ENCODE assay signal across 8 cellular contexts in the genomic region with DNA sequence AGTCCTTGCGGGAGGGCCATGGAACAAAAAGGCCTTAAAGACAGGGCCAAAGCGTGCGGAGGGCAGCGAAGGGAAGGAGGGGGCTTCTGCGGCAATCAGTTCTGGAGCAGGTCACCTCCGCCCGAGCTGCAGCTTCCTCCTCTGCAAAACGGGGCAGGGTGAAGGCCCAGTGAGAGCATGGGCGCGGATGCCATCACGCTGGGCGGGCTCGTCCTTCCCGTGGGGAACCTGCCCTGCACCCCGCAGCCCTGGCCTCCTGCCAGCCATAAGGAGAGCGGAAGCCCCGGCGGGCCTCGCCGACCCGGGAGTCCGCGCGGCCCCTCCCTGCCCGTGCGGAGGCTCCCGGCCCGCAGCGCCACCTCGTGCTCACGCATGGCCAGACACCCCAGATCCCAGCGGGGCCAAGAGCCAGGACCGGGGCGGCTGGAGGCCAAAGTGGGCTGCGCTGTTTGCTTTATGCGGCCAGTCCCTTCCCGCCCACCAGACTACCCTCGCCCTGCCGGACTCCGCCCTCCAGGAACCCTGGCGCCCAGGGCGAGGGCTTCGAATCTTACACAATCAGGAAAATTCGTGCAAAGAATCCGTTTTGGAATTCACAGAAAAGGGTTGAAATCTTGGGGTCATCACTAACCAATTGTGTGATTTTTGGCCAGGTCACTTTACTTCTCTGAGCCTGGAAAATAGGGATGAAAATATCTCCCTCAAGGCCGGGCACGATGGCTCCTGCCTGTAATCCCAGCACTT. TPM values are rescaled to one million over a fixed set of nuclear protein-coding genes. Genes with fewer than 3 reads are reported as not detected.
DNase-seq lines count a peak whose midpoint lies in the region; ATAC-seq, FAIRE-seq and TF ChIP-seq lines count a peak whose summit lies in the region.

No MANE protein-coding gene starts in this region.

- no peaks in the 10 kb centered on the region; the same call in 1 of the 2 replicates for H3K9me3 ChIP-seq in AG04450 (ENCODE audit: control insufficient read depth, insufficient read depth, low read length)

- TF ChIP-seq CTCF in AG04450 (IDR thresholded peaks at IDR 0.05; ENCODE audit: low read depth, low read length) (peak; percentile 74), RWPE1 (conservative IDR thresholded peaks at IDR 0.05; ENCODE audit: low read depth) (peak; percentile 93)

- DNase-seq in AG04450 (ENCODE audit: low read depth, low spot score) (no peak), HT1080 (ENCODE audit: low read depth) (peak; percentile 58), RWPE1 (ENCODE audit: low spot score) (peak; percentile 85), activated gamma-delta T cell treated with Interleukin-2 at 50 U/mL for 16 hours (peak; percentile 74), frontal cortex (ENCODE audit: low spot score in 2 of 2) (peak; percentile 79 to 92), nucleus accumbens (lab: John Stamatoyannopoulos, UW) (peak in 49 of 56 donors; percentile 23 to 86 (median 53)), substantia nigra (lab: John Stamatoyannopoulos, UW) (peak in 45 of 49 donors; percentile 21 to 96 (median 62))

- no peak overlapping the region for H3K4me3 ChIP-seq in AG04450 (ENCODE audit: low read depth, low read length)

- POLR2A ChIA-PET in AG04450 (lab: Yijun Ruan, JAX) = interaction anchor here (0.5 to 4.2 kb wide), 5 partner anchors 15 to 980 kb away, joined by 3 to 21 read pairs (median 5); a partner anchor contains a TSS
- POLR2A ChIA-PET in RWPE1 (lab: Yijun Ruan, JAX; ENCODE audit: low non-redundant PET) = interaction anchor here (0.6 kb wide), 1 partner anchor 71 kb away, joined by 3 read pairs; no protein-coding TSS in a partner anchor

- CTCF ChIA-PET in AG04450 (lab: Charles Lee) = interaction anchor here (0.5 to 6.1 kb wide), 21 partner anchors 9 to 281 kb away, joined by 3 to 99 read pairs (median 4); no protein-coding TSS in a partner anchor
- CTCF ChIA-PET in RWPE1 (lab: Yijun Ruan, JAX) = interaction anchor here (0.7 to 2.9 kb wide), 8 partner anchors 12 to 119 kb away, joined by 3 to 30 read pairs (median 4); no protein-coding TSS in a partner anchor

- H3K27ac ChIP-seq in AG04450 (ENCODE audit: low read depth, low read length) = no peak overlapping the region
- H3K27ac ChIP-seq in RWPE1 = peak overlapping the region; percentile 93
- no peak overlapping the region for H3K27ac ChIP-seq in substantia nigra (ENCODE audit: low read depth, low read length, poor library complexity, severe bottlenecking)

- FAIRE-seq in frontal cortex (lab: Jason Lieb, UNC) = no peak

- H3K27me3 ChIP-seq in AG04450 (ENCODE audit: control insufficient read depth, insufficient read depth, low read length) = no peaks in the 10 kb centered on the region

- ATAC-seq in GM19043 (IDR thresholded peaks at IDR 0.05; ENCODE audit: low read depth, unreplicated experiment) = peak; percentile 84

RNA-seq across cellular contexts. Expression of a gene that starts 16.1 kb away (rescaled TPM):
- 28.8 and 36.5 TPM in 2 replicates for polyA plus RNA-seq in AG04450 (2011; rRNA removed)
- polyA minus RNA-seq in AG04450 (2011; rRNA and poly(A)+ RNA removed) = 26.7 and 30.7 TPM in 2 replicates
- 21.9 and 33.8 TPM in 2 replicates for total RNA-seq in HT1080 (2014; rRNA removed; shearing (Covaris generic))
- 44.3 and 51.3 TPM in 2 replicates for polyA plus RNA-seq in HT1080 (2015; cell fraction: cytosol; rRNA removed)
- 18.9 and 24.0 TPM in 2 replicates for polyA plus RNA-seq in HT1080 (2015; cell fraction: nucleus; rRNA removed)
- 4.9 TPM for total RNA-seq in frontal cortex
